Comparison of ENCODE assay signal across 1 cellular context in the genomic region with DNA sequence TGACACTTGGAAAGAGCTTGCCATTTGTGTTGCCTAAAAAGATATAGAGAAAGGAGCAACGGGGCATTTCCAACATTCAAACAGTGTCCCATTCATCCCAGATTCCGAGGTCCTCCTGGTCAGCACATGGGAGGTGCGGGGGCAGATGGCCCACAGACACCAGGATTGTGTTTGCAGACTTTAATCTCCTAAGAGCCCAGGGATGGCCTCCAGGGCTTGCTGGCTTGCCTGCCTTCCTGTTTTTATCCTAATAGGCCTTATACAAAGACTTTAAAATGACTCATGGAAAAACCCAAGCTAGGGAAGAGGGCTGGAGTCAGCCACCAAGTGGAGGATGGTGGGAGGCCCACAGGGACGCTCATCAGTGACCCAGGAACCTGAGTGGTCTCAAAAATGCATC.
TF ChIP-seq lines count a peak whose summit lies in the region.

No MANE protein-coding gene starts in this region.

TF ChIP-seq in HepG2, 621 proteins besides CTCF, POLR2A, EP300 and RAD21 (continued from another document and continues in another):
- TF ChIP-seq, protein P1, sequence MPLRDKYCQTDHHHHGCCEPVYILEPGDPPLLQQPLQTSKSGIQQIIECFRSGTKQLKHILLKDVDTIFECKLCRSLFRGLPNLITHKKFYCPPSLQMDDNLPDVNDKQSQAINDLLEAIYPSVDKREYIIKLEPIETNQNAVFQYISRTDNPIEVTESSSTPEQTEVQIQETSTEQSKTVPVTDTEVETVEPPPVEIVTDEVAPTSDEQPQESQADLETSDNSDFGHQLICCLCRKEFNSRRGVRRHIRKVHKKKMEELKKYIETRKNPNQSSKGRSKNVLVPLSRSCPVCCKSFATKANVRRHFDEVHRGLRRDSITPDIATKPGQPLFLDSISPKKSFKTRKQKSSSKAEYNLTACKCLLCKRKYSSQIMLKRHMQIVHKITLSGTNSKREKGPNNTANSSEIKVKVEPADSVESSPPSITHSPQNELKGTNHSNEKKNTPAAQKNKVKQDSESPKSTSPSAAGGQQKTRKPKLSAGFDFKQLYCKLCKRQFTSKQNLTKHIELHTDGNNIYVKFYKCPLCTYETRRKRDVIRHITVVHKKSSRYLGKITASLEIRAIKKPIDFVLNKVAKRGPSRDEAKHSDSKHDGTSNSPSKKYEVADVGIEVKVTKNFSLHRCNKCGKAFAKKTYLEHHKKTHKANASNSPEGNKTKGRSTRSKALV (CRISPR knock-in tag; IDR thresholded peaks at IDR 0.05) = peak; percentile 84; the same call in 1 of the 2 replicates
- TF ChIP-seq, protein P2, sequence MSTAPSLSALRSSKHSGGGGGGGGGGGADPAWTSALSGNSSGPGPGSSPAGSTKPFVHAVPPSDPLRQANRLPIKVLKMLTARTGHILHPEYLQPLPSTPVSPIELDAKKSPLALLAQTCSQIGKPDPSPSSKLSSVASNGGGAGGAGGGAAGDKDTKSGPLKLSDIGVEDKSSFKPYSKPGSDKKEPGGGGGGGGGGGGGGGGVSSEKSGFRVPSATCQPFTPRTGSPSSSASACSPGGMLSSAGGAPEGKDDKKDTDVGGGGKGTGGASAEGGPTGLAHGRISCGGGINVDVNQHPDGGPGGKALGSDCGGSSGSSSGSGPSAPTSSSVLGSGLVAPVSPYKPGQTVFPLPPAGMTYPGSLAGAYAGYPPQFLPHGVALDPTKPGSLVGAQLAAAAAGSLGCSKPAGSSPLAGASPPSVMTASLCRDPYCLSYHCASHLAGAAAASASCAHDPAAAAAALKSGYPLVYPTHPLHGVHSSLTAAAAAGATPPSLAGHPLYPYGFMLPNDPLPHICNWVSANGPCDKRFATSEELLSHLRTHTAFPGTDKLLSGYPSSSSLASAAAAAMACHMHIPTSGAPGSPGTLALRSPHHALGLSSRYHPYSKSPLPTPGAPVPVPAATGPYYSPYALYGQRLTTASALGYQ (CRISPR knock-in tag; IDR thresholded peaks at IDR 0.05) = peak; percentile 70; the same call in 1 of the 2 replicates
- TF ChIP-seq ZNF383 (CRISPR knock-in tag; IDR thresholded peaks at IDR 0.05; ENCODE audit: borderline replicate concordance) = no peak
- peak; percentile 69 for TF ChIP-seq SAP130 (CRISPR knock-in tag; IDR thresholded peaks at IDR 0.05; ENCODE audit: low read depth)
- TF ChIP-seq, protein P3, sequence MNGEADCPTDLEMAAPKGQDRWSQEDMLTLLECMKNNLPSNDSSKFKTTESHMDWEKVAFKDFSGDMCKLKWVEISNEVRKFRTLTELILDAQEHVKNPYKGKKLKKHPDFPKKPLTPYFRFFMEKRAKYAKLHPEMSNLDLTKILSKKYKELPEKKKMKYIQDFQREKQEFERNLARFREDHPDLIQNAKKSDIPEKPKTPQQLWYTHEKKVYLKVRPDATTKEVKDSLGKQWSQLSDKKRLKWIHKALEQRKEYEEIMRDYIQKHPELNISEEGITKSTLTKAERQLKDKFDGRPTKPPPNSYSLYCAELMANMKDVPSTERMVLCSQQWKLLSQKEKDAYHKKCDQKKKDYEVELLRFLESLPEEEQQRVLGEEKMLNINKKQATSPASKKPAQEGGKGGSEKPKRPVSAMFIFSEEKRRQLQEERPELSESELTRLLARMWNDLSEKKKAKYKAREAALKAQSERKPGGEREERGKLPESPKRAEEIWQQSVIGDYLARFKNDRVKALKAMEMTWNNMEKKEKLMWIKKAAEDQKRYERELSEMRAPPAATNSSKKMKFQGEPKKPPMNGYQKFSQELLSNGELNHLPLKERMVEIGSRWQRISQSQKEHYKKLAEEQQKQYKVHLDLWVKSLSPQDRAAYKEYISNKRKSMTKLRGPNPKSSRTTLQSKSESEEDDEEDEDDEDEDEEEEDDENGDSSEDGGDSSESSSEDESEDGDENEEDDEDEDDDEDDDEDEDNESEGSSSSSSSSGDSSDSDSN (CRISPR knock-in tag; IDR thresholded peaks at IDR 0.05) = peak; percentile 54; the same call in 1 of the 2 replicates
- TF ChIP-seq TEAD3 (CRISPR knock-in tag; optimal IDR thresholded peaks at IDR 0.05; ENCODE audit: borderline replicate concordance) = peak; percentile 60
- TF ChIP-seq HDAC2 (CRISPR knock-in tag; IDR thresholded peaks at IDR 0.05) = peak; percentile 54
- TF ChIP-seq GATAD2A (CRISPR knock-in tag; IDR thresholded peaks at IDR 0.05) = peak; percentile 68
- TF ChIP-seq, protein P4, sequence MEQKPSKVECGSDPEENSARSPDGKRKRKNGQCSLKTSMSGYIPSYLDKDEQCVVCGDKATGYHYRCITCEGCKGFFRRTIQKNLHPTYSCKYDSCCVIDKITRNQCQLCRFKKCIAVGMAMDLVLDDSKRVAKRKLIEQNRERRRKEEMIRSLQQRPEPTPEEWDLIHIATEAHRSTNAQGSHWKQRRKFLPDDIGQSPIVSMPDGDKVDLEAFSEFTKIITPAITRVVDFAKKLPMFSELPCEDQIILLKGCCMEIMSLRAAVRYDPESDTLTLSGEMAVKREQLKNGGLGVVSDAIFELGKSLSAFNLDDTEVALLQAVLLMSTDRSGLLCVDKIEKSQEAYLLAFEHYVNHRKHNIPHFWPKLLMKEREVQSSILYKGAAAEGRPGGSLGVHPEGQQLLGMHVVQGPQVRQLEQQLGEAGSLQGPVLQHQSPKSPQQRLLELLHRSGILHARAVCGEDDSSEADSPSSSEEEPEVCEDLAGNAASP (CRISPR knock-in tag; IDR thresholded peaks at IDR 0.05; ENCODE audit: borderline replicate concordance) = peak; percentile 18; the same call in 1 of the 2 replicates
- peak; percentile 77 for TF ChIP-seq PATZ1 (CRISPR knock-in tag; IDR thresholded peaks at IDR 0.05)
- TF ChIP-seq RXRA (CRISPR knock-in tag; IDR thresholded peaks at IDR 0.05) = peak; percentile 30; the same call in 1 of the 2 replicates
- TF ChIP-seq ISL2 (CRISPR knock-in tag; IDR thresholded peaks at IDR 0.05) = peak; percentile 95
- TF ChIP-seq ZNF772 (CRISPR knock-in tag; IDR thresholded peaks at IDR 0.05) = peak; percentile 36; the same call in 1 of the 2 replicates
- 0 out of 2 replicates have a peak, but pooled peaks have one; percentile 37 for TF ChIP-seq ZNF792 (CRISPR knock-in tag; IDR thresholded peaks at IDR 0.05)
- TF ChIP-seq ZNF12 (CRISPR knock-in tag; IDR thresholded peaks at IDR 0.05) = no peak
- 0 out of 2 replicates have a peak, but pooled peaks have one; percentile 28 for TF ChIP-seq ZNF629 (CRISPR knock-in tag; conservative IDR thresholded peaks at IDR 0.05)
- peak; percentile 51; the same call in 1 of the 2 replicates for TF ChIP-seq ZNF574 (CRISPR knock-in tag; IDR thresholded peaks at IDR 0.05)
- peak; percentile 45; the same call in 1 of the 2 replicates for TF ChIP-seq KDM5B (CRISPR knock-in tag; IDR thresholded peaks at IDR 0.05; ENCODE audit: borderline replicate concordance)
- TF ChIP-seq CEBPG (CRISPR knock-in tag; IDR thresholded peaks at IDR 0.05) = 0 out of 2 replicates have a peak, but pooled peaks have one; percentile 6
- TF ChIP-seq ZNF143 (CRISPR knock-in tag; IDR thresholded peaks at IDR 0.05) = peak; percentile 31; the same call in 1 of the 2 replicates
- 0 out of 2 replicates have a peak, but pooled peaks have one; percentile 37 for TF ChIP-seq DPF2 (CRISPR knock-in tag; IDR thresholded peaks at IDR 0.05; ENCODE audit: borderline replicate concordance, low read depth)
- 0 out of 2 replicates have a peak, but pooled peaks have one; percentile 29 for TF ChIP-seq ZNF124 (CRISPR knock-in tag; IDR thresholded peaks at IDR 0.05)
- peak; percentile 47; the same call in 1 of the 2 replicates for TF ChIP-seq FOXA3 (CRISPR knock-in tag; IDR thresholded peaks at IDR 0.05)
- TF ChIP-seq ZNF253 (CRISPR knock-in tag; IDR thresholded peaks at IDR 0.05; ENCODE audit: borderline replicate concordance) = no peak
- no peak for TF ChIP-seq LCORL (IDR thresholded peaks at IDR 0.05)
- peak; percentile 64; the same call in 1 of the 2 replicates for TF ChIP-seq LCORL (CRISPR knock-in tag; IDR thresholded peaks at IDR 0.05)
- peak; percentile 64 for TF ChIP-seq ZFY (CRISPR knock-in tag; IDR thresholded peaks at IDR 0.05)
- TF ChIP-seq, protein P5, sequence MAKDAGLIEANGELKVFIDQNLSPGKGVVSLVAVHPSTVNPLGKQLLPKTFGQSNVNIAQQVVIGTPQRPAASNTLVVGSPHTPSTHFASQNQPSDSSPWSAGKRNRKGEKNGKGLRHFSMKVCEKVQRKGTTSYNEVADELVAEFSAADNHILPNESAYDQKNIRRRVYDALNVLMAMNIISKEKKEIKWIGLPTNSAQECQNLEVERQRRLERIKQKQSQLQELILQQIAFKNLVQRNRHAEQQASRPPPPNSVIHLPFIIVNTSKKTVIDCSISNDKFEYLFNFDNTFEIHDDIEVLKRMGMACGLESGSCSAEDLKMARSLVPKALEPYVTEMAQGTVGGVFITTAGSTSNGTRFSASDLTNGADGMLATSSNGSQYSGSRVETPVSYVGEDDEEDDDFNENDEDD (CRISPR knock-in tag; IDR thresholded peaks at IDR 0.05; ENCODE audit: borderline replicate concordance) = peak; percentile 26; the same call in 1 of the 2 replicates
- no peak; the same call in 1 of the 2 replicates for TF ChIP-seq SOX13 (IDR thresholded peaks at IDR 0.05)
- peak in 1 of 2 experiments; percentile 68; a peak in 2 of 4 replicates for TF ChIP-seq SOX13 (CRISPR knock-in tag; conservative IDR thresholded peaks at IDR 0.05 in 1 of 2, IDR thresholded peaks at IDR 0.05 in 1 of 2)
- peak; percentile 76; the same call in 1 of the 2 replicates for TF ChIP-seq ETV5 (CRISPR knock-in tag; IDR thresholded peaks at IDR 0.05; ENCODE audit: borderline replicate concordance)
- peak; percentile 75; the same call in 1 of the 2 replicates for TF ChIP-seq ZNF710 (CRISPR knock-in tag; IDR thresholded peaks at IDR 0.05; ENCODE audit: borderline replicate concordance)
- TF ChIP-seq NFKB2 (CRISPR knock-in tag; IDR thresholded peaks at IDR 0.05; ENCODE audit: borderline replicate concordance) = peak; percentile 42; the same call in 1 of the 2 replicates
- peak; percentile 45; the same call in 1 of the 2 replicates for TF ChIP-seq ZNF644 (CRISPR knock-in tag; IDR thresholded peaks at IDR 0.05; ENCODE audit: low read depth)
- TF ChIP-seq KAT8 (CRISPR knock-in tag; IDR thresholded peaks at IDR 0.05) = peak; percentile 42; the same call in 1 of the 2 replicates
- TF ChIP-seq HNF4A (CRISPR knock-in tag; IDR thresholded peaks at IDR 0.05) = peak; percentile 73
- TF ChIP-seq SMAD3 (CRISPR knock-in tag; IDR thresholded peaks at IDR 0.05) = no peak
- TF ChIP-seq POLR2G (IDR thresholded peaks at IDR 0.05; ENCODE audit: low read depth, low read length) = peak; percentile 47; the same call in 1 of the 2 replicates
- TF ChIP-seq NCOR1 (IDR thresholded peaks at IDR 0.05; ENCODE audit: borderline replicate concordance, low read length) = 0 out of 2 replicates have a peak, but pooled peaks have one; percentile 17
